ENCODE assay signal across 1 cellular context in the genomic region with DNA sequence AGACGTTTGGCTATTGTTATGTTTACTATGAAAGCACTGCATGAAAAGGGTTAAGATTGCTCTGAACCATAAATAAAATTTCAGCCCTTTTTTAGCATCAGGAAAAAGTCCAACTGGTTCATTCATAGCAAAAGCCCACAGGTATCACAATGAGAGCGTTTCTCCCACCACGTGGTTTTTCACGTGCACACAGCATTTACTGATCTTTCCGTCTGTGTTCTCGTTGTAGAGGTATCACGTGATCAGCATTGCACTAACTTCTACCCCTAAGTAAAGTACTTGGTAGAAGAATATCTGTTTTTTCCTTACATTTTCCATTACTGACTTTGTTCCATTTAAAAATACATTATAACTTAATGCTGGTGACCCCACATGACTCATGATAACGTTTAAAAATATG.
TF ChIP-seq lines count a peak whose summit lies in the region.

No MANE protein-coding gene starts in this region.

TF ChIP-seq in K562, 482 proteins besides CTCF, POLR2A, EP300 and RAD21 (continued from another document):
- TF ChIP-seq NR2C1 (IDR thresholded peaks at IDR 0.05) = no peak
- TF ChIP-seq NR2C1 (tag; IDR thresholded peaks at IDR 0.05) = no peak
- TF ChIP-seq ZFX (CRISPR knock-in tag; IDR thresholded peaks at IDR 0.05) = no peak
- no peak for TF ChIP-seq TAF7 (tag; IDR thresholded peaks at IDR 0.05)
- no peak for TF ChIP-seq RFX1 (IDR thresholded peaks at IDR 0.05)
- TF ChIP-seq GATA2 (CRISPR knock-in tag; IDR thresholded peaks at IDR 0.05) = no peak
- no peak for TF ChIP-seq ZNF507 (tag; conservative IDR thresholded peaks at IDR 0.05)
- TF ChIP-seq, protein P1, sequence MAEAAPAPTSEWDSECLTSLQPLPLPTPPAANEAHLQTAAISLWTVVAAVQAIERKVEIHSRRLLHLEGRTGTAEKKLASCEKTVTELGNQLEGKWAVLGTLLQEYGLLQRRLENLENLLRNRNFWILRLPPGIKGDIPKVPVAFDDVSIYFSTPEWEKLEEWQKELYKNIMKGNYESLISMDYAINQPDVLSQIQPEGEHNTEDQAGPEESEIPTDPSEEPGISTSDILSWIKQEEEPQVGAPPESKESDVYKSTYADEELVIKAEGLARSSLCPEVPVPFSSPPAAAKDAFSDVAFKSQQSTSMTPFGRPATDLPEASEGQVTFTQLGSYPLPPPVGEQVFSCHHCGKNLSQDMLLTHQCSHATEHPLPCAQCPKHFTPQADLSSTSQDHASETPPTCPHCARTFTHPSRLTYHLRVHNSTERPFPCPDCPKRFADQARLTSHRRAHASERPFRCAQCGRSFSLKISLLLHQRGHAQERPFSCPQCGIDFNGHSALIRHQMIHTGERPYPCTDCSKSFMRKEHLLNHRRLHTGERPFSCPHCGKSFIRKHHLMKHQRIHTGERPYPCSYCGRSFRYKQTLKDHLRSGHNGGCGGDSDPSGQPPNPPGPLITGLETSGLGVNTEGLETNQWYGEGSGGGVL (CRISPR knock-in tag; IDR thresholded peaks at IDR 0.05) = no peak
- TF ChIP-seq ZNF134 (CRISPR knock-in tag; conservative IDR thresholded peaks at IDR 0.05) = no peak
- no peak for TF ChIP-seq HDAC3 (IDR thresholded peaks at IDR 0.05; ENCODE audit: borderline replicate concordance, partially characterized antibody)
- TF ChIP-seq RAD51 (IDR thresholded peaks at IDR 0.05; ENCODE audit: borderline replicate concordance, low read depth) = peak; percentile 83
- no peak for TF ChIP-seq RB1 (IDR thresholded peaks at IDR 0.05; ENCODE audit: low read depth)
- TF ChIP-seq, protein P2, sequence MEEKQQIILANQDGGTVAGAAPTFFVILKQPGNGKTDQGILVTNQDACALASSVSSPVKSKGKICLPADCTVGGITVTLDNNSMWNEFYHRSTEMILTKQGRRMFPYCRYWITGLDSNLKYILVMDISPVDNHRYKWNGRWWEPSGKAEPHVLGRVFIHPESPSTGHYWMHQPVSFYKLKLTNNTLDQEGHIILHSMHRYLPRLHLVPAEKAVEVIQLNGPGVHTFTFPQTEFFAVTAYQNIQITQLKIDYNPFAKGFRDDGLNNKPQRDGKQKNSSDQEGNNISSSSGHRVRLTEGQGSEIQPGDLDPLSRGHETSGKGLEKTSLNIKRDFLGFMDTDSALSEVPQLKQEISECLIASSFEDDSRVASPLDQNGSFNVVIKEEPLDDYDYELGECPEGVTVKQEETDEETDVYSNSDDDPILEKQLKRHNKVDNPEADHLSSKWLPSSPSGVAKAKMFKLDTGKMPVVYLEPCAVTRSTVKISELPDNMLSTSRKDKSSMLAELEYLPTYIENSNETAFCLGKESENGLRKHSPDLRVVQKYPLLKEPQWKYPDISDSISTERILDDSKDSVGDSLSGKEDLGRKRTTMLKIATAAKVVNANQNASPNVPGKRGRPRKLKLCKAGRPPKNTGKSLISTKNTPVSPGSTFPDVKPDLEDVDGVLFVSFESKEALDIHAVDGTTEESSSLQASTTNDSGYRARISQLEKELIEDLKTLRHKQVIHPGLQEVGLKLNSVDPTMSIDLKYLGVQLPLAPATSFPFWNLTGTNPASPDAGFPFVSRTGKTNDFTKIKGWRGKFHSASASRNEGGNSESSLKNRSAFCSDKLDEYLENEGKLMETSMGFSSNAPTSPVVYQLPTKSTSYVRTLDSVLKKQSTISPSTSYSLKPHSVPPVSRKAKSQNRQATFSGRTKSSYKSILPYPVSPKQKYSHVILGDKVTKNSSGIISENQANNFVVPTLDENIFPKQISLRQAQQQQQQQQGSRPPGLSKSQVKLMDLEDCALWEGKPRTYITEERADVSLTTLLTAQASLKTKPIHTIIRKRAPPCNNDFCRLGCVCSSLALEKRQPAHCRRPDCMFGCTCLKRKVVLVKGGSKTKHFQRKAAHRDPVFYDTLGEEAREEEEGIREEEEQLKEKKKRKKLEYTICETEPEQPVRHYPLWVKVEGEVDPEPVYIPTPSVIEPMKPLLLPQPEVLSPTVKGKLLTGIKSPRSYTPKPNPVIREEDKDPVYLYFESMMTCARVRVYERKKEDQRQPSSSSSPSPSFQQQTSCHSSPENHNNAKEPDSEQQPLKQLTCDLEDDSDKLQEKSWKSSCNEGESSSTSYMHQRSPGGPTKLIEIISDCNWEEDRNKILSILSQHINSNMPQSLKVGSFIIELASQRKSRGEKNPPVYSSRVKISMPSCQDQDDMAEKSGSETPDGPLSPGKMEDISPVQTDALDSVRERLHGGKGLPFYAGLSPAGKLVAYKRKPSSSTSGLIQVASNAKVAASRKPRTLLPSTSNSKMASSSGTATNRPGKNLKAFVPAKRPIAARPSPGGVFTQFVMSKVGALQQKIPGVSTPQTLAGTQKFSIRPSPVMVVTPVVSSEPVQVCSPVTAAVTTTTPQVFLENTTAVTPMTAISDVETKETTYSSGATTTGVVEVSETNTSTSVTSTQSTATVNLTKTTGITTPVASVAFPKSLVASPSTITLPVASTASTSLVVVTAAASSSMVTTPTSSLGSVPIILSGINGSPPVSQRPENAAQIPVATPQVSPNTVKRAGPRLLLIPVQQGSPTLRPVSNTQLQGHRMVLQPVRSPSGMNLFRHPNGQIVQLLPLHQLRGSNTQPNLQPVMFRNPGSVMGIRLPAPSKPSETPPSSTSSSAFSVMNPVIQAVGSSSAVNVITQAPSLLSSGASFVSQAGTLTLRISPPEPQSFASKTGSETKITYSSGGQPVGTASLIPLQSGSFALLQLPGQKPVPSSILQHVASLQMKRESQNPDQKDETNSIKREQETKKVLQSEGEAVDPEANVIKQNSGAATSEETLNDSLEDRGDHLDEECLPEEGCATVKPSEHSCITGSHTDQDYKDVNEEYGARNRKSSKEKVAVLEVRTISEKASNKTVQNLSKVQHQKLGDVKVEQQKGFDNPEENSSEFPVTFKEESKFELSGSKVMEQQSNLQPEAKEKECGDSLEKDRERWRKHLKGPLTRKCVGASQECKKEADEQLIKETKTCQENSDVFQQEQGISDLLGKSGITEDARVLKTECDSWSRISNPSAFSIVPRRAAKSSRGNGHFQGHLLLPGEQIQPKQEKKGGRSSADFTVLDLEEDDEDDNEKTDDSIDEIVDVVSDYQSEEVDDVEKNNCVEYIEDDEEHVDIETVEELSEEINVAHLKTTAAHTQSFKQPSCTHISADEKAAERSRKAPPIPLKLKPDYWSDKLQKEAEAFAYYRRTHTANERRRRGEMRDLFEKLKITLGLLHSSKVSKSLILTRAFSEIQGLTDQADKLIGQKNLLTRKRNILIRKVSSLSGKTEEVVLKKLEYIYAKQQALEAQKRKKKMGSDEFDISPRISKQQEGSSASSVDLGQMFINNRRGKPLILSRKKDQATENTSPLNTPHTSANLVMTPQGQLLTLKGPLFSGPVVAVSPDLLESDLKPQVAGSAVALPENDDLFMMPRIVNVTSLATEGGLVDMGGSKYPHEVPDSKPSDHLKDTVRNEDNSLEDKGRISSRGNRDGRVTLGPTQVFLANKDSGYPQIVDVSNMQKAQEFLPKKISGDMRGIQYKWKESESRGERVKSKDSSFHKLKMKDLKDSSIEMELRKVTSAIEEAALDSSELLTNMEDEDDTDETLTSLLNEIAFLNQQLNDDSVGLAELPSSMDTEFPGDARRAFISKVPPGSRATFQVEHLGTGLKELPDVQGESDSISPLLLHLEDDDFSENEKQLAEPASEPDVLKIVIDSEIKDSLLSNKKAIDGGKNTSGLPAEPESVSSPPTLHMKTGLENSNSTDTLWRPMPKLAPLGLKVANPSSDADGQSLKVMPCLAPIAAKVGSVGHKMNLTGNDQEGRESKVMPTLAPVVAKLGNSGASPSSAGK (IDR thresholded peaks at IDR 0.05) = no peak
- TF ChIP-seq, protein P3, sequence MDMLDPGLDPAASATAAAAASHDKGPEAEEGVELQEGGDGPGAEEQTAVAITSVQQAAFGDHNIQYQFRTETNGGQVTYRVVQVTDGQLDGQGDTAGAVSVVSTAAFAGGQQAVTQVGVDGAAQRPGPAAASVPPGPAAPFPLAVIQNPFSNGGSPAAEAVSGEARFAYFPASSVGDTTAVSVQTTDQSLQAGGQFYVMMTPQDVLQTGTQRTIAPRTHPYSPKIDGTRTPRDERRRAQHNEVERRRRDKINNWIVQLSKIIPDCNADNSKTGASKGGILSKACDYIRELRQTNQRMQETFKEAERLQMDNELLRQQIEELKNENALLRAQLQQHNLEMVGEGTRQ (CRISPR knock-in tag; IDR thresholded peaks at IDR 0.05) = 0 out of 2 replicates have a peak, but pooled peaks have one; percentile 10
- no peak for TF ChIP-seq DPF2 (IDR thresholded peaks at IDR 0.05)
- no peak for TF ChIP-seq KAT7 (CRISPR knock-in tag; IDR thresholded peaks at IDR 0.05; ENCODE audit: borderline replicate concordance)
- TF ChIP-seq RFX7 (CRISPR knock-in tag; IDR thresholded peaks at IDR 0.05) = no peak
- TF ChIP-seq TOE1 (IDR thresholded peaks at IDR 0.05; ENCODE audit: borderline replicate concordance) = peak; percentile 79
- no peak for TF ChIP-seq TOE1 (CRISPR knock-in tag; IDR thresholded peaks at IDR 0.05; ENCODE audit: borderline replicate concordance, low read depth)
- TF ChIP-seq CHCHD3 (CRISPR knock-in tag; IDR thresholded peaks at IDR 0.05) = no peak
- TF ChIP-seq, protein P4, sequence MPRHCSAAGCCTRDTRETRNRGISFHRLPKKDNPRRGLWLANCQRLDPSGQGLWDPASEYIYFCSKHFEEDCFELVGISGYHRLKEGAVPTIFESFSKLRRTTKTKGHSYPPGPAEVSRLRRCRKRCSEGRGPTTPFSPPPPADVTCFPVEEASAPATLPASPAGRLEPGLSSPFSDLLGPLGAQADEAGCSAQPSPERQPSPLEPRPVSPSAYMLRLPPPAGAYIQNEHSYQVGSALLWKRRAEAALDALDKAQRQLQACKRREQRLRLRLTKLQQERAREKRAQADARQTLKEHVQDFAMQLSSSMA (CRISPR knock-in tag; IDR thresholded peaks at IDR 0.05) = no peak
- no peak for TF ChIP-seq U2AF2 (optimal IDR thresholded peaks at IDR 0.05; ENCODE audit: low read depth, low read length)
- TF ChIP-seq ZNF41 (CRISPR knock-in tag; conservative IDR thresholded peaks at IDR 0.05) = no peak
- TF ChIP-seq PML (IDR thresholded peaks at IDR 0.05; ENCODE audit: low read length) = no peak
- no peak for TF ChIP-seq CBX5 (IDR thresholded peaks at IDR 0.05; ENCODE audit: borderline replicate concordance, low read depth)
- TF ChIP-seq CBFA2T2 (conservative IDR thresholded peaks at IDR 0.05) = peak; percentile 41
TF ChIP-seq in K562: peak in this region for 5.
